Comparison of ENCODE assay signal across 14 cellular contexts in the genomic region with DNA sequence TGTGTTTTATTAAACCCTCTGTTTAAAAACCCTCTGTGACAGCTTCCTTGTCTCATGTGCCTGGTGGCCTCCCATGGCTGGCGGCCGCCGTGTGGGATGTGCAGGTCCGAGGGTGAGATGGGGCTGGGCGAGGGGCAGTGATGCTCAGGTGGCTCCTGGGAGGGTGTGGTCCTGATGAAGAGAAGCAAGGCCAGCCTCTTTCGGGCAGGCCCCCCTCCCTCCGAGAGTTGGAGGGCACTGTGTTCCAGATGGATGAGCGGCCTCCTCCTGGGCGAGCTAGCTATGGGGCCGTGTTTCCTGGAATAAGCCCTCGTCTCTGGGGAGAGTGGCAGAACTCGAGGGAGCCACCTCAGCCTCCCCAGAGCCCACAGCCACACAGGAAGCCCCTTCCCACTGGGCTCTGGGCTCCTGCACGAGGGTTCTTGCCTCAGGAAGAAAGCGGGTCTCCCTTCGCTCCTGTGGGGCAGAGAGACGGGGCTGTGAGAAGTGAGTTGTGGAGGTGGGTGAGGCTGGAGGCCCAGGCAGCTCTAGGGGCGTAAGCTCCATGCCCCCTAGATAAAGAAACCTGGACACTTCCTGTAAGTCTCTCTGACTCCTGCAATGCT.
"Had no signal": no experiment of that assay in that cellular context is flagged by ENCODE, and none has a peak within 500 bp of the region (broad histone marks: within the 10 kb centered on the region; RNA-seq: fewer than 3 reads in every experiment).

No MANE protein-coding gene starts in this region.

- H3K4me3 Mint-ChIP-seq: activated CD4-positive, alpha-beta memory T cell treated with anti-CD3 and anti-CD28 coated beads, Interleukin-2, amount 10 ng/mL, durations not matched to agents 7 days and 5 days; activated naive CD8-positive, alpha-beta T cell; brain; central memory CD8-positive, alpha-beta T cell; T-helper 1 cell treated with Interleukin-12 subunit alpha and Interleukin-12 subunit beta and Interleukin-4 antibody, amounts not matched to agents 30 μg/mL and 1 μg/mL, for 36 hours had no signal

- H3K27me3 Mint-ChIP-seq: activated CD4-positive, alpha-beta memory T cell treated with anti-CD3 and anti-CD28 coated beads, Interleukin-2, amount 10 ng/mL, durations not matched to agents 7 days and 5 days; activated naive CD8-positive, alpha-beta T cell; central memory CD8-positive, alpha-beta T cell had no signal

- H3K9me3 Mint-ChIP-seq: activated CD4-positive, alpha-beta memory T cell treated with anti-CD3 and anti-CD28 coated beads, Interleukin-2, amount 10 ng/mL, durations not matched to agents 7 days and 5 days; central memory CD8-positive, alpha-beta T cell; T-helper 1 cell treated with Interleukin-12 subunit alpha and Interleukin-12 subunit beta and Interleukin-4 antibody, amounts not matched to agents 30 μg/mL and 1 μg/mL, for 36 hours had no signal

- DNase-seq: activated CD4-positive, alpha-beta memory T cell treated with anti-CD3 and anti-CD28 coated beads, Interleukin-2, amount 10 ng/mL, durations not matched to agents 7 days and 5 days; activated CD4-positive, alpha-beta T cell treated with anti-CD3 and anti-CD28 coated beads for 4 hours; activated gamma-delta T cell treated with Interleukin-2 at 50 U/mL for 16 hours; cortex of kidney; effector memory CD4-positive, alpha-beta T cell; foreskin melanocyte; kidney glomerular epithelial cell; sigmoid colon; stimulated activated CD4-positive, alpha-beta T cell treated with anti-CD3 and anti-CD28 coated beads, Interleukin-12 subunit alpha, Interleukin-12 subunit beta, amount 100 ng/mL, for 4 hours; stimulated activated CD4-positive, alpha-beta T cell treated with anti-CD3 and anti-CD28 coated beads, Interleukin-2, amount 100 ng/mL, for 24 hours had no signal

- H3K27ac Mint-ChIP-seq: activated CD4-positive, alpha-beta memory T cell treated with anti-CD3 and anti-CD28 coated beads, Interleukin-2, amount 10 ng/mL, durations not matched to agents 7 days and 5 days; activated naive CD8-positive, alpha-beta T cell; brain; T-helper 1 cell treated with Interleukin-12 subunit alpha and Interleukin-12 subunit beta and Interleukin-4 antibody, amounts not matched to agents 30 μg/mL and 1 μg/mL, for 36 hours had no signal

- H3K36me3 Mint-ChIP-seq: activated naive CD8-positive, alpha-beta T cell; brain had no signal
